Comparison of ENCODE assay signal across 8 cellular contexts in the genomic region with DNA sequence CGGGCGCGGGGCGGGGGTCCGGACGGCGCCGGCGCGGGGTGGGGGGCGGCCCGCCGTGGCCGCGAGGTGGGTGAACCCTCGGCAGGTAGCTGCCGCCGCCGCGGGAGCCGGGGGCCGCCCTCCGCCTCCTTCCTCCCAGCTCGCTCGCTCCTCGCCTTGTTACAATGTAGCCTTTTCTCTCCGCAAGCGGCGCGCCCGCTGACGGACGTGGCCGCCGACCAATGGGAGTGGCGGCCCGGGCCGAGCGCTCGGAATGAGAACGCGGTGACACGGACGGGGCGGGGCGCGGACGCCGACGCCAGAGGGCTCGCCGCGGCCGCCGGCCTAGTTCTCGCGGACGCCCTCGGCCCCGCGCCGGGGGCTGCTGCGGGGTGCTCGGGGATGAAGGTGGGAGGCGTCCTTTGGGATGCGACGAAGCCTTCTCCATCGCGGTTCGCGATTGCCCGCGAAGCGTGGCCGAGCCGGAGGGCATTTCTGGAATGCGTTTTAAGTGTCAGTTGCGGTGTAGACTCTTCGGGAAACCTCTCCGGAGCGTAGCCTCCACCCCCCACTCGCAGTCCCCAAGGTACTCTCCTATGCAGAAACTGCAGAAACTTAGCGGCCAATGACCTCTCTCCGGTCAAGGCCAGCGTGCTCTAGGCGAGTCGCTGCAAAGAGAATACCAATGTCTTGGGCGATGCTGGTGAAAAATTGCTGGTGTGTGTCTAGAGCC. TPM values are rescaled to one million over a fixed set of nuclear protein-coding genes. Genes with fewer than 3 reads are reported as not detected.
DNase-seq lines count a peak whose midpoint lies in the region; ATAC-seq and TF ChIP-seq lines count a peak whose summit lies in the region.

No MANE protein-coding gene starts in this region.

- H3K36me3 ChIP-seq in H7 (replicated peaks; ENCODE audit: control insufficient read depth, insufficient read depth, low read length), result no peaks in the 10 kb centered on the region; the same call in 1 of the 2 replicates
- no peaks in the 10 kb centered on the region for H3K36me3 ChIP-seq in Loucy (ENCODE audit: insufficient read depth, low read length)

- peaks cover 16% of the 10 kb centered on the region for H3K27me3 ChIP-seq in H7 (ENCODE audit: control insufficient read depth, insufficient read depth, low read length)
- no peaks in the 10 kb centered on the region for H3K27me3 ChIP-seq in Loucy (ENCODE audit: insufficient read depth, low read length, poor library complexity, severe bottlenecking)

- H3K4me3 ChIP-seq in H7 (ENCODE audit: insufficient read depth, low read depth, low read length) (peak overlapping the region; percentile 80), Loucy (ENCODE audit: low read length, poor library complexity, severe bottlenecking) (peak overlapping the region; percentile 89)

- H3K79me2 ChIP-seq in Loucy (ENCODE audit: insufficient read depth, low read length), result peaks cover 64% of the 10 kb centered on the region

- ATAC-seq in naive thymus-derived CD8-positive, alpha-beta T cell, result peak; percentile 96 to 97
- peak; percentile 98 for ATAC-seq in stimulated activated memory B cell treated with anti-CD40 and anti-IgM and Interleukin-4, amounts not matched to agents 10 μg/mL and 1 μg/mL and 100 μg/mL, for 72 hours

- H3K36me3 Mint-ChIP-seq in naive thymus-derived CD8-positive, alpha-beta T cell, result no peaks in the 10 kb centered on the region
- peaks cover under 1% of the 10 kb centered on the region for H3K36me3 Mint-ChIP-seq in stimulated activated memory B cell treated with anti-CD40 and anti-IgM and Interleukin-4, amounts not matched to agents 10 μg/mL and 1 μg/mL and 100 μg/mL, for 72 hours

- POLR2A ChIA-PET in RWPE1 (lab: Yijun Ruan, JAX; ENCODE audit: low non-redundant PET), result interaction anchor here (1.0 kb wide), 1 partner anchor 33 kb away, joined by 8 read pairs; no protein-coding TSS in a partner anchor
- POLR2A ChIA-PET in naive thymus-derived CD8-positive, alpha-beta T cell (lab: Charles Lee), result interaction anchor here (0.7 to 0.9 kb wide), 2 partner anchors 67 to 208 kb away, joined by 3 to 4 read pairs; no protein-coding TSS in a partner anchor

- TF ChIP-seq CTCF in Loucy (conservative IDR thresholded peaks at IDR 0.05; ENCODE audit: low read length), result no peak
- TF ChIP-seq CTCF in RWPE1 (conservative IDR thresholded peaks at IDR 0.05; ENCODE audit: low read depth), result no peak

- H3K4me1 ChIP-seq in Loucy (ENCODE audit: insufficient read depth, low read length, poor library complexity, severe bottlenecking), result peaks cover 46% of the 10 kb centered on the region

- CTCF ChIA-PET in RWPE1 (lab: Yijun Ruan, JAX), result interaction anchor here (0.5 kb wide), 1 partner anchor 188 kb away, joined by 3 read pairs; no protein-coding TSS in a partner anchor

- H3K9me3 Mint-ChIP-seq in naive thymus-derived CD8-positive, alpha-beta T cell, result no peaks in the 10 kb centered on the region
- H3K9me3 Mint-ChIP-seq in stimulated activated memory B cell treated with anti-CD40 and anti-IgM and Interleukin-4, amounts not matched to agents 10 μg/mL and 1 μg/mL and 100 μg/mL, for 72 hours, result no peaks in the 10 kb centered on the region

- H3K4me1 Mint-ChIP-seq in naive thymus-derived CD8-positive, alpha-beta T cell, result peaks cover 24 to 51% (median 40%) of the 10 kb centered on the region in 4 donors
- H3K4me1 Mint-ChIP-seq in stimulated activated memory B cell treated with anti-CD40 and anti-IgM and Interleukin-4, amounts not matched to agents 10 μg/mL and 1 μg/mL and 100 μg/mL, for 72 hours, result peaks cover 54% of the 10 kb centered on the region

- peak overlapping the region; percentile 95 for H3K27ac ChIP-seq in RWPE1

- H3K4me2 ChIP-seq in Loucy (ENCODE audit: low read depth, low read length, poor library complexity, severe bottlenecking), result peak overlapping the region; percentile 89

- H3K4me3 Mint-ChIP-seq in naive thymus-derived CD8-positive, alpha-beta T cell, result peak overlapping the region; percentile 85 to 95 (median 90)
- peak overlapping the region; percentile 82 for H3K4me3 Mint-ChIP-seq in stimulated activated memory B cell treated with anti-CD40 and anti-IgM and Interleukin-4, amounts not matched to agents 10 μg/mL and 1 μg/mL and 100 μg/mL, for 72 hours

- peak overlapping the region; percentile 78 to 96 (median 90) for H3K27ac Mint-ChIP-seq in naive thymus-derived CD8-positive, alpha-beta T cell
- H3K27ac Mint-ChIP-seq in stimulated activated memory B cell treated with anti-CD40 and anti-IgM and Interleukin-4, amounts not matched to agents 10 μg/mL and 1 μg/mL and 100 μg/mL, for 72 hours, result peak overlapping the region; percentile 99

- H2AFZ ChIP-seq in Loucy (ENCODE audit: low read length), result peak overlapping the region; percentile 62

- DNase-seq in EL, result peak; percentile 94
- peak; percentile 99 for DNase-seq in H7
- DNase-seq in RWPE1 (ENCODE audit: low spot score), result peak; percentile 99
- DNase-seq in activated T-helper 9 cell treated with anti-CD3 and anti-CD28 coated beads, Interleukin-2, amount 50 U/mL, for 16 hours (ENCODE audit: low read depth), result peak; percentile 91
- DNase-seq in fibroblast of peridontal ligament (ENCODE audit: extremely low read depth), result peak; percentile 90
- DNase-seq in naive thymus-derived CD8-positive, alpha-beta T cell, result peak; percentile 85 to 96 (median 90)

- no peaks in the 10 kb centered on the region for H3K9me3 ChIP-seq in Loucy (ENCODE audit: insufficient read depth, low read depth, low read length)

- H3K9me2 ChIP-seq in Loucy (replicated peaks; ENCODE audit: low read depth, low read length), result no peaks in the 10 kb centered on the region

- peaks cover 5 to 12% (median 12%) of the 10 kb centered on the region in 5 donors for H3K27me3 Mint-ChIP-seq in naive thymus-derived CD8-positive, alpha-beta T cell
- no peaks in the 10 kb centered on the region for H3K27me3 Mint-ChIP-seq in stimulated activated memory B cell treated with anti-CD40 and anti-IgM and Interleukin-4, amounts not matched to agents 10 μg/mL and 1 μg/mL and 100 μg/mL, for 72 hours

- H3K9ac ChIP-seq in Loucy (ENCODE audit: low read depth, low read length, poor library complexity, severe bottlenecking), result peak overlapping the region; percentile 90

- peaks cover 9% of the 10 kb centered on the region for H4K20me1 ChIP-seq in Loucy (ENCODE audit: insufficient read depth, low read length, poor library complexity, severe bottlenecking)

- no peaks in the 10 kb centered on the region for H3F3A ChIP-seq in Loucy (ENCODE audit: low read depth)

RNA-seq across cellular contexts. Expression of a gene that starts 0.7 kb away (rescaled TPM):
- 2.0 and 2.6 TPM in 2 replicates for total RNA-seq in H7 (2014; rRNA removed; shearing (Covaris generic))
- 10 to 100 TPM; 10.3 to 12.0 TPM for total RNA-seq in naive thymus-derived CD8-positive, alpha-beta T cell
- 1 to 10 TPM in 1 of 3 donors, under 1 TPM in 2; 0.49 to 1.4 (median 0.87) TPM for polyA plus RNA-seq in naive thymus-derived CD8-positive, alpha-beta T cell

Comparison
In these comparisons a context has a peak if more than half of its experiments do, and no peak if none do; other contexts are left out.
1. Peak in every context shown above with its lines: DNase-seq, ATAC-seq, H3K4me3 ChIP-seq and H3K27ac ChIP-seq.